9 cellular contexts compared by ENCODE assay signal in genomic region chr1:15974855-15975254, GRCh38. TPM values are rescaled to one million over a fixed set of nuclear protein-coding genes. Genes with fewer than 3 reads are reported as not detected.
DNase-seq lines count a peak whose midpoint lies in the region; ATAC-seq and TF ChIP-seq lines count a peak whose summit lies in the region.
"Had no signal": no experiment of that assay in that cellular context is flagged by ENCODE, and none has a peak within 500 bp of the region (broad histone marks: within the 10 kb centered on the region; RNA-seq: fewer than 3 reads in every experiment).

No MANE protein-coding gene starts in this region.

- H3K27me3 Mint-ChIP-seq in activated T-helper 1 cell treated with anti-CD3 and anti-CD28 coated beads, Interleukin-12 subunit alpha, Interleukin-12 subunit beta, Interleukin-2, Interleukin-4 antibody, amounts not matched to agents 30 ng/mL and 10 ng/mL and 1 ng/mL, durations not matched to agents 14 hours and 24 hours and 36 hours (ENCODE audit: insufficient read depth): peaks cover 2% of the 10 kb centered on the region

- H3K4me1 Mint-ChIP-seq in activated T-helper 1 cell treated with anti-CD3 and anti-CD28 coated beads, Interleukin-12 subunit alpha, Interleukin-12 subunit beta, Interleukin-2, Interleukin-4 antibody, amounts not matched to agents 30 ng/mL and 10 ng/mL and 1 ng/mL, durations not matched to agents 14 hours and 24 hours and 36 hours (ENCODE audit: low read depth): peaks cover 62% of the 10 kb centered on the region

- H3K27ac Mint-ChIP-seq in activated T-helper 1 cell treated with anti-CD3 and anti-CD28 coated beads, Interleukin-12 subunit alpha, Interleukin-12 subunit beta, Interleukin-2, Interleukin-4 antibody, amounts not matched to agents 30 ng/mL and 10 ng/mL and 1 ng/mL, durations not matched to agents 14 hours and 24 hours and 36 hours: peak overlapping the region; percentile 93

- no peak for DNase-seq in activated T-helper 1 cell treated with anti-CD3 and anti-CD28 coated beads, Interleukin-12 subunit alpha, Interleukin-12 subunit beta, Interleukin-2, Interleukin-4 antibody, amounts not matched to agents 30 ng/mL and 10 ng/mL and 1 ng/mL, durations not matched to agents 14 hours and 24 hours and 36 hours (ENCODE audit: low spot score)
- DNase-seq in kidney epithelial cell (ENCODE audit: low read depth): no peak
- DNase-seq in thoracic aorta (ENCODE audit: low spot score): no peak
- no peak for DNase-seq in SIG-M5 (lab: John Stamatoyannopoulos, UW)
- no peak for DNase-seq in DMS 273 (lab: John Stamatoyannopoulos, UW; ENCODE audit: unreplicated experiment)

- peaks cover 10 to 18% of the 10 kb centered on the region in 2 donors for H3K4me1 ChIP-seq in thoracic aorta (ENCODE audit: control insufficient read depth in 1 of 2, low read depth in 2 of 2)

- no peak overlapping the region for H3K27ac ChIP-seq in thoracic aorta

- H3K36me3 ChIP-seq in kidney epithelial cell (ENCODE audit: control insufficient read depth, insufficient read depth, low read length) (peaks cover 2% of the 10 kb centered on the region), thoracic aorta (peaks cover 11% of the 10 kb centered on the region)

- TF ChIP-seq CTCF in kidney epithelial cell (IDR thresholded peaks at IDR 0.05; ENCODE audit: insufficient read depth, low read length, poor library complexity, severe bottlenecking) (no peak), thoracic aorta (IDR thresholded peaks at IDR 0.05) (no peak)

- H3K9me3 Mint-ChIP-seq in activated T-helper 1 cell treated with anti-CD3 and anti-CD28 coated beads, Interleukin-12 subunit alpha, Interleukin-12 subunit beta, Interleukin-2, Interleukin-4 antibody, amounts not matched to agents 30 ng/mL and 10 ng/mL and 1 ng/mL, durations not matched to agents 14 hours and 24 hours and 36 hours: no peaks in the 10 kb centered on the region

- H3K4me3 ChIP-seq in GM08714 (ENCODE audit: low read length) (peak overlapping the region; percentile 94), kidney epithelial cell (ENCODE audit: low read depth, low read length) (peak overlapping the region; percentile 87), thoracic aorta (peak overlapping the region; percentile 96)

- no peaks in the 10 kb centered on the region for H3K9me3 ChIP-seq in thoracic aorta

- H3K27me3 ChIP-seq in kidney epithelial cell (ENCODE audit: control insufficient read depth, insufficient read depth, low read length) (no peaks in the 10 kb centered on the region), thoracic aorta (replicated peaks; ENCODE audit: insufficient read depth) (no peaks in the 10 kb centered on the region)

- intact Hi-C loops in activated T-helper 1 cell treated with anti-CD3 and anti-CD28 coated beads, Interleukin-12 subunit alpha, Interleukin-12 subunit beta, Interleukin-2, Interleukin-4 antibody, amounts not matched to agents 30 ng/mL and 10 ng/mL and 1 ng/mL, durations not matched to agents 14 hours and 24 hours and 36 hours (cut with micrococcal nuclease): loop anchor here (1.0 kb wide), 2 partner anchors 9 to 141 kb away; no protein-coding TSS in a partner anchor

- peaks cover 39% of the 10 kb centered on the region for H3K36me3 Mint-ChIP-seq in activated T-helper 1 cell treated with anti-CD3 and anti-CD28 coated beads, Interleukin-12 subunit alpha, Interleukin-12 subunit beta, Interleukin-2, Interleukin-4 antibody, amounts not matched to agents 30 ng/mL and 10 ng/mL and 1 ng/mL, durations not matched to agents 14 hours and 24 hours and 36 hours (ENCODE audit: low read depth)

- peak; percentile 61 for ATAC-seq in HG02610 (IDR thresholded peaks at IDR 0.05; ENCODE audit: unreplicated experiment)
- ATAC-seq in thoracic aorta (ENCODE audit: insufficient number of reproducible peaks, low FRiP score, low read depth): no peak
- ATAC-seq in HG02870 (IDR thresholded peaks at IDR 0.05; ENCODE audit: unreplicated experiment): no peak

- H3K4me3 Mint-ChIP-seq in activated T-helper 1 cell treated with anti-CD3 and anti-CD28 coated beads, Interleukin-12 subunit alpha, Interleukin-12 subunit beta, Interleukin-2, Interleukin-4 antibody, amounts not matched to agents 30 ng/mL and 10 ng/mL and 1 ng/mL, durations not matched to agents 14 hours and 24 hours and 36 hours: peak overlapping the region; percentile 86

RNA-seq across cellular contexts. Expression of gene ZBTB17, which starts 1.0 kb away (rescaled TPM):
- 62.6 and 68.8 TPM in 2 replicates for total RNA-seq in activated T-helper 1 cell treated with anti-CD3 and anti-CD28 coated beads, Interleukin-12 subunit alpha, Interleukin-12 subunit beta, Interleukin-2, Interleukin-4 antibody, amounts not matched to agents 30 ng/mL and 10 ng/mL and 1 ng/mL, durations not matched to agents 14 hours and 24 hours and 36 hours
- total RNA-seq in kidney epithelial cell: 24.1 and 33.8 TPM in 2 replicates
- total RNA-seq in thoracic aorta: 10 to 100 TPM; 42.9 to 46.5 TPM

RNA-seq across cellular contexts. Expression of gene SRARP, which starts 29.2 kb away (rescaled TPM):
- total RNA-seq in activated T-helper 1 cell treated with anti-CD3 and anti-CD28 coated beads, Interleukin-12 subunit alpha, Interleukin-12 subunit beta, Interleukin-2, Interleukin-4 antibody, amounts not matched to agents 30 ng/mL and 10 ng/mL and 1 ng/mL, durations not matched to agents 14 hours and 24 hours and 36 hours: not detected in 2 replicates
- total RNA-seq in kidney epithelial cell: not detected in 2 replicates
- total RNA-seq in thoracic aorta: not detected
- total RNA-seq: RPMI7951 had no signal

RNA-seq across cellular contexts. Expression of gene HSPB7, which starts 43.0 kb away (rescaled TPM):
- not detected in 2 replicates for total RNA-seq in activated T-helper 1 cell treated with anti-CD3 and anti-CD28 coated beads, Interleukin-12 subunit alpha, Interleukin-12 subunit beta, Interleukin-2, Interleukin-4 antibody, amounts not matched to agents 30 ng/mL and 10 ng/mL and 1 ng/mL, durations not matched to agents 14 hours and 24 hours and 36 hours
- total RNA-seq in kidney epithelial cell (0.07 TPM in 1 of 2 replicates, not detected in the other), thoracic aorta (100 to 1,000 TPM; 223 to 430 TPM)

RNA-seq across cellular contexts. Expression of gene CLCNKA, which starts 47.0 kb away (rescaled TPM):
- total RNA-seq in activated T-helper 1 cell treated with anti-CD3 and anti-CD28 coated beads, Interleukin-12 subunit alpha, Interleukin-12 subunit beta, Interleukin-2, Interleukin-4 antibody, amounts not matched to agents 30 ng/mL and 10 ng/mL and 1 ng/mL, durations not matched to agents 14 hours and 24 hours and 36 hours: not detected in 2 replicates
- not detected in 2 replicates for total RNA-seq in kidney epithelial cell
- total RNA-seq in thoracic aorta: 1 to 10 TPM in 1 of 2 donors, not detected in 1; 4.7 TPM

Comparison
In these comparisons a context has a peak if more than half of its experiments do, and no peak if none do; other contexts are left out.
1. RNA of gene HSPB7, which starts 43.0 kb away (total RNA-seq): 223 to 430 TPM in thoracic aorta; not detected in activated T-helper 1 cell treated with anti-CD3 and anti-CD28 coated beads, Interleukin-12 subunit alpha, Interleukin-12 subunit beta, Interleukin-2, Interleukin-4 antibody, amounts not matched to agents 30 ng/mL and 10 ng/mL and 1 ng/mL, durations not matched to agents 14 hours and 24 hours and 36 hours and 0.07 TPM in kidney epithelial cell; every median in the first group is over 100 times any median in the second.
2. Peak in every context shown above with its lines, with median percentiles within 50 percentile points of each other: H3K4me3 ChIP-seq.